ENCODE assay signal across 18 cellular contexts in the genomic region with DNA sequence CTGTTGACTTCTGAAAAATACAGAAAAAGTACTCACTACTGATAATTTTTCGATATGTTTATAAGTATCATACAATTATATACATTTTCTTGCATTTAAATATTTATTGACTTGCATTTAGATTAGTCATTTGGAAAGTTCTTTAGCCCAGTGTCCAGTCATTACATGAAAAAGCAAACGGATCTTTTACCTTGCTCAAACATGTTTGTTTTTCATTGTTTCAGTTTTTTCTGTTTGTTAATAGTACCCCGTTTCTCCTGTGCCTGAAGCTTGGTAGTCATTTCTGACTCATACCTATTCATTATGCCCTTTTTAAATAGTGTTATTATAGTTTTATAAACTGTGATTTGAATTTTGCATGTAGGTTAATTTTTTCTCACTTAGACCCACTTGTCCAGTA. TPM values are rescaled to one million over a fixed set of nuclear protein-coding genes. Genes with fewer than 3 reads are reported as not detected.
A peak's percentile ranks its signal among the peaks of the same experiment; 100 is the strongest.
DNase-seq lines count a peak whose midpoint lies in the region; ATAC-seq and TF ChIP-seq lines count a peak whose summit lies in the region.
"Had no signal": no experiment of that assay in that cellular context is flagged by ENCODE, and none has a peak within 500 bp of the region (broad histone marks: within the 10 kb centered on the region; RNA-seq: fewer than 3 reads in every experiment).

No MANE protein-coding gene starts in this region.

- H3K27ac Mint-ChIP-seq in activated T-cell treated with anti-CD3 and anti-CD28 coated beads, Interleukin-2, amount 50 U/mL, for 24 hours: peak overlapping the region; percentile 23
- no peak overlapping the region for H3K27ac Mint-ChIP-seq in activated T-cell treated with anti-CD3 and anti-CD28 coated beads, Interleukin-2, amount 50 U/mL, for 72 hours
- peak overlapping the region; percentile 50 for H3K27ac Mint-ChIP-seq in T-helper 2 cell treated with Interferon-gamma antibody and Interleukin-4, amounts not matched to agents 5 μg/mL and 100 μg/mL, for 36 hours
- H3K27ac Mint-ChIP-seq in stimulated activated effector memory CD8-positive, alpha-beta T cell treated with anti-CD3 and anti-CD28 coated beads, Interleukin-12 subunit alpha, Interleukin-12 subunit beta, amount 100 ng/mL, for 72 hours: peak overlapping the region; percentile 48
- H3K27ac Mint-ChIP-seq: activated naive CD8-positive, alpha-beta T cell; endodermal cell had no signal

- H3K4me3 Mint-ChIP-seq in activated T-cell treated with anti-CD3 and anti-CD28 coated beads, Interleukin-2, amount 50 U/mL, for 24 hours: no peak overlapping the region
- no peak overlapping the region for H3K4me3 Mint-ChIP-seq in activated T-cell treated with anti-CD3 and anti-CD28 coated beads, Interleukin-2, amount 50 U/mL, for 72 hours
- H3K4me3 Mint-ChIP-seq in T-helper 2 cell treated with Interferon-gamma antibody and Interleukin-4, amounts not matched to agents 5 μg/mL and 100 μg/mL, for 36 hours: no peak overlapping the region
- no peak overlapping the region for H3K4me3 Mint-ChIP-seq in stimulated activated effector memory CD8-positive, alpha-beta T cell treated with anti-CD3 and anti-CD28 coated beads, Interleukin-12 subunit alpha, Interleukin-12 subunit beta, amount 100 ng/mL, for 72 hours
- H3K4me3 Mint-ChIP-seq: activated naive CD8-positive, alpha-beta T cell; endodermal cell had no signal

- H3K4me1 Mint-ChIP-seq in activated T-cell treated with anti-CD3 and anti-CD28 coated beads, Interleukin-2, amount 50 U/mL, for 24 hours (ENCODE audit: low read depth): peaks cover 28% of the 10 kb centered on the region
- H3K4me1 Mint-ChIP-seq in activated T-cell treated with anti-CD3 and anti-CD28 coated beads, Interleukin-2, amount 50 U/mL, for 72 hours (ENCODE audit: low read depth): peaks cover 19% of the 10 kb centered on the region
- H3K4me1 Mint-ChIP-seq in T-helper 2 cell treated with Interferon-gamma antibody and Interleukin-4, amounts not matched to agents 5 μg/mL and 100 μg/mL, for 36 hours (ENCODE audit: low read depth): peaks cover 27% of the 10 kb centered on the region
- H3K4me1 Mint-ChIP-seq in stimulated activated effector memory CD8-positive, alpha-beta T cell treated with anti-CD3 and anti-CD28 coated beads, Interleukin-12 subunit alpha, Interleukin-12 subunit beta, amount 100 ng/mL, for 72 hours: peaks cover 10% of the 10 kb centered on the region
- H3K4me1 Mint-ChIP-seq: endodermal cell had no signal

- no peak for DNase-seq in activated T-cell treated with anti-CD3 and anti-CD28 coated beads, Interleukin-2, amount 50 U/mL, for 24 hours
- DNase-seq in activated T-cell treated with anti-CD3 and anti-CD28 coated beads, Interleukin-2, amount 50 U/mL, for 72 hours: no peak
- DNase-seq in T-helper 2 cell treated with Interferon-gamma antibody and Interleukin-4, amounts not matched to agents 5 μg/mL and 100 μg/mL, for 36 hours (ENCODE audit: low spot score): no peak
- DNase-seq in stimulated activated effector memory CD8-positive, alpha-beta T cell treated with anti-CD3 and anti-CD28 coated beads, Interleukin-12 subunit alpha, Interleukin-12 subunit beta, amount 100 ng/mL, for 72 hours (ENCODE audit: low spot score in 2 of 2): no peak
- DNase-seq in activated gamma-delta T cell (lab: John Stamatoyannopoulos, UW): no peak
- DNase-seq: activated CD8-positive, alpha-beta memory T cell treated with anti-CD3 and anti-CD28 coated beads, Interleukin-2, amount 50 U/mL, for 4 hours; endodermal cell; islet precursor cell; midbrain; NCI-H2029; NCI-H524; Peyer's patch; stimulated activated CD4-positive, alpha-beta T cell treated with anti-CD3 and anti-CD28 coated beads, Interleukin-4, amount 100 ng/mL, for 4 hours had no signal

- peaks cover 97% of the 10 kb centered on the region for H3K36me3 Mint-ChIP-seq in activated T-cell treated with anti-CD3 and anti-CD28 coated beads, Interleukin-2, amount 50 U/mL, for 24 hours (ENCODE audit: low read depth)
- peaks cover 12 to 51% of the 10 kb centered on the region in 2 donors for H3K36me3 Mint-ChIP-seq in activated T-cell treated with anti-CD3 and anti-CD28 coated beads, Interleukin-2, amount 50 U/mL, for 72 hours (ENCODE audit: insufficient read depth in 2 of 2)
- peaks cover 80% of the 10 kb centered on the region for H3K36me3 Mint-ChIP-seq in T-helper 2 cell treated with Interferon-gamma antibody and Interleukin-4, amounts not matched to agents 5 μg/mL and 100 μg/mL, for 36 hours (ENCODE audit: low read depth)
- peaks cover 97% of the 10 kb centered on the region for H3K36me3 Mint-ChIP-seq in stimulated activated effector memory CD8-positive, alpha-beta T cell treated with anti-CD3 and anti-CD28 coated beads, Interleukin-12 subunit alpha, Interleukin-12 subunit beta, amount 100 ng/mL, for 72 hours

- no peak for TF ChIP-seq POLR2A in GM18505 (IDR thresholded peaks at IDR 0.05; ENCODE audit: borderline replicate concordance, extremely low read depth, insufficient read depth, insufficient read length)

- no peaks in the 10 kb centered on the region for H3K27me3 Mint-ChIP-seq in activated T-cell treated with anti-CD3 and anti-CD28 coated beads, Interleukin-2, amount 50 U/mL, for 24 hours
- no peaks in the 10 kb centered on the region for H3K27me3 Mint-ChIP-seq in activated T-cell treated with anti-CD3 and anti-CD28 coated beads, Interleukin-2, amount 50 U/mL, for 72 hours (ENCODE audit: low read depth)
- H3K27me3 Mint-ChIP-seq in T-helper 2 cell treated with Interferon-gamma antibody and Interleukin-4, amounts not matched to agents 5 μg/mL and 100 μg/mL, for 36 hours (ENCODE audit: low read depth): no peaks in the 10 kb centered on the region
- H3K27me3 Mint-ChIP-seq: activated naive CD8-positive, alpha-beta T cell had no signal

- no peaks in the 10 kb centered on the region for H3K9me3 Mint-ChIP-seq in activated T-cell treated with anti-CD3 and anti-CD28 coated beads, Interleukin-2, amount 50 U/mL, for 24 hours
- H3K9me3 Mint-ChIP-seq in activated T-cell treated with anti-CD3 and anti-CD28 coated beads, Interleukin-2, amount 50 U/mL, for 72 hours: no peaks in the 10 kb centered on the region
- H3K9me3 Mint-ChIP-seq in T-helper 2 cell treated with Interferon-gamma antibody and Interleukin-4, amounts not matched to agents 5 μg/mL and 100 μg/mL, for 36 hours: peaks cover 12% of the 10 kb centered on the region
- no peaks in the 10 kb centered on the region for H3K9me3 Mint-ChIP-seq in stimulated activated effector memory CD8-positive, alpha-beta T cell treated with anti-CD3 and anti-CD28 coated beads, Interleukin-12 subunit alpha, Interleukin-12 subunit beta, amount 100 ng/mL, for 72 hours

- ATAC-seq in activated T-cell treated with anti-CD3 and anti-CD28 coated beads, Interleukin-2, amount 50 U/mL, for 72 hours (replicated peaks in 1 of 2): no peak
- ATAC-seq in HG02870 (IDR thresholded peaks at IDR 0.05; ENCODE audit: unreplicated experiment): peak; percentile 73
- ATAC-seq in stimulated activated effector memory CD8-positive, alpha-beta T cell treated with anti-CD3 and anti-CD28 coated beads, Interleukin-12 subunit alpha, Interleukin-12 subunit beta, amount 100 ng/mL, for 72 hours: peak; percentile 79
- ATAC-seq in GM18505 (IDR thresholded peaks at IDR 0.05; ENCODE audit: unreplicated experiment): no peak
- no peak for ATAC-seq in GM21515 (IDR thresholded peaks at IDR 0.05; ENCODE audit: unreplicated experiment)
- ATAC-seq: A549 had no signal

RNA-seq across cellular contexts. Expression of a gene that starts 28.1 kb away (rescaled TPM):
- total RNA-seq in activated T-cell treated with anti-CD3 and anti-CD28 coated beads, Interleukin-2, amount 50 U/mL, for 72 hours: 10 to 100 TPM; 35.2 to 36.6 TPM

Comparison
In these comparisons a context has a peak if more than half of its experiments do, and no peak if none do; other contexts are left out.
1. ATAC-seq: peak in HG02870 (single experiment) and stimulated activated effector memory CD8-positive, alpha-beta T cell treated with anti-CD3 and anti-CD28 coated beads, Interleukin-12 subunit alpha, Interleukin-12 subunit beta, amount 100 ng/mL, for 72 hours (single experiment); none in activated T-cell treated with anti-CD3 and anti-CD28 coated beads, Interleukin-2, amount 50 U/mL, for 72 hours (0 of 2), GM18505 (single experiment) and GM21515 (single experiment).